ENCODE assay signal across 19 cellular contexts in genomic region chr16:49602201-49603041, GRCh38.
DNase-seq lines count a peak whose midpoint lies in the region; ATAC-seq, FAIRE-seq and TF ChIP-seq lines count a peak whose summit lies in the region.
"Had no signal": no experiment of that assay in that cellular context is flagged by ENCODE, and none has a peak within 500 bp of the region (broad histone marks: within the 10 kb centered on the region; RNA-seq: fewer than 3 reads in every experiment).

No MANE protein-coding gene starts in this region.

- H3K79me2 ChIP-seq in K562 (ENCODE audit: control insufficient read depth, insufficient read depth, low read length): no peaks in the 10 kb centered on the region
- no peaks in the 10 kb centered on the region for H3K79me2 ChIP-seq in MM.1S (ENCODE audit: low read length)

- H3K4me3 ChIP-seq in K562 (no peak overlapping the region), gastrocnemius medialis (peak overlapping the region in 2 of 4 donors; percentile 26 to 32), MM.1S (ENCODE audit: low read length) (no peak overlapping the region)

- H3K9me2 ChIP-seq in MM.1S (replicated peaks; ENCODE audit: insufficient read depth, low read length): no peaks in the 10 kb centered on the region

- peaks cover 40 to 84% of the 10 kb centered on the region in 2 experiments; a peak in 4 of 5 replicates for H3K27me3 ChIP-seq in K562 (ENCODE audit: control insufficient read depth in 2 of 2, insufficient read depth in 2 of 2, low read length in 2 of 2)
- no peaks in the 10 kb centered on the region for H3K27me3 ChIP-seq in gastrocnemius medialis
- H3K27me3 ChIP-seq in MM.1S (replicated peaks; ENCODE audit: insufficient read depth, low read length): no peaks in the 10 kb centered on the region

- peaks cover 17% of the 10 kb centered on the region for H3F3A ChIP-seq in MM.1S (ENCODE audit: insufficient read depth, low read length)

- H3K36me3 ChIP-seq in K562 (ENCODE audit: control insufficient read depth, insufficient read depth, low read length): no peaks in the 10 kb centered on the region
- H3K36me3 ChIP-seq in gastrocnemius medialis: no peaks in the 10 kb centered on the region
- no peaks in the 10 kb centered on the region for H3K36me3 ChIP-seq in MM.1S (replicated peaks; ENCODE audit: insufficient read depth, low read length)

- 12% methylated on average over 28 of the region's 28 CpGs for WGBS in K562 (ENCODE audit: insufficient coverage, low coverage, missing lambda C conversion rate)

- no peak for TF ChIP-seq EP300 in K562 (IDR thresholded peaks at IDR 0.05; ENCODE audit: low read length)

- no peak overlapping the region for H3K4me2 ChIP-seq in K562 (ENCODE audit: insufficient read depth, low read length)
- no peak overlapping the region for H3K4me2 ChIP-seq in MM.1S (ENCODE audit: low read depth, low read length)

- DNase-seq in ELF-1 (ENCODE audit: low read depth, low spot score): peak; percentile 48
- no peak for DNase-seq in K562 (ENCODE audit: extremely low read depth in 1 of 4, low spot score in 3 of 4)
- DNase-seq in left kidney (ENCODE audit: low read depth, low spot score): peak; percentile 95
- DNase-seq in gastrocnemius medialis: no peak
- DNase-seq in MM.1S: no peak
- no peak for DNase-seq in activated naive CD8-positive, alpha-beta T cell treated with anti-CD3 and anti-CD28 coated beads for 36 hours
- no peak for DNase-seq in NCI-H2029 (lab: John Stamatoyannopoulos, UW)
- DNase-seq: activated T-cell treated with anti-CD3 and anti-CD28 coated beads for 4 hours; AML-193; effector CD8-positive, alpha-beta T cell; HFFc6; NCI-H1436 treated with DMSO at 0.1 percent for 48 hours; SHP77; stimulated activated CD4-positive, alpha-beta T cell treated with anti-CD3 and anti-CD28 coated beads, Interleukin-12 subunit alpha, Interleukin-12 subunit beta, amount 100 ng/mL, for 4 hours; T-helper 2 cell had no signal

- ATAC-seq in K562: no peak
- peak; percentile 68 to 74 for ATAC-seq in gastrocnemius medialis
- no peak for ATAC-seq in GM19023 (IDR thresholded peaks at IDR 0.05; ENCODE audit: unreplicated experiment)
- ATAC-seq: activated naive CD4-positive, alpha-beta T cell treated with anti-CD3 and anti-CD28 coated beads, Interleukin-2, amount 50 U/mL, for 72 hours had no signal

- no peak for TF ChIP-seq RAD21 in K562 (CRISPR knock-in tag; conservative IDR thresholded peaks at IDR 0.05 in 1 of 2, IDR thresholded peaks at IDR 0.05 in 1 of 2)

- CTCF ChIA-PET in K562 (lab: Yijun Ruan, JAX; ENCODE audit: low intra/inter-chr PET ratio): no interaction called here

- H4K20me1 ChIP-seq in K562 (replicated peaks; ENCODE audit: control insufficient read depth, insufficient read depth, low read length) (peaks cover 4% of the 10 kb centered on the region; the same call in 1 of the 2 replicates), MM.1S (ENCODE audit: insufficient read depth, low read length) (no peaks in the 10 kb centered on the region)

- POLR2A ChIA-PET in K562 (lab: Yijun Ruan, JAX): no interaction called here

- no peaks in the 10 kb centered on the region for H3K9me1 ChIP-seq in K562 (ENCODE audit: control insufficient read depth, insufficient read depth, low read length)

- no peaks in the 10 kb centered on the region for H3K9me3 ChIP-seq in K562 (replicated peaks; ENCODE audit: control insufficient read depth, insufficient read depth, low read depth, low read length)
- H3K9me3 ChIP-seq in gastrocnemius medialis: no peaks in the 10 kb centered on the region
- H3K9me3 ChIP-seq in MM.1S (replicated peaks; ENCODE audit: insufficient read depth, low read length): no peaks in the 10 kb centered on the region

- BruUV-seq in K562 (replicated peaks; lab: Mats Ljungman, UMichigan): no TSS peak

- intact Hi-C loops in K562 (cut with micrococcal nuclease) (no loop called here), gastrocnemius medialis (cut with DNase I; ENCODE audit: low total_unique reads) (no loop called here)

- in situ Hi-C loops in K562 (cut with MboI): no loop called here
- in situ Hi-C loops in gastrocnemius medialis (cut with MboI; ENCODE audit: low sequenced_read_pairs in 4 of 4): loop anchor here (25.0 kb wide), 1 partner anchor 260 kb away; the partner anchor contains the start of gene ZNF423 (in 4 of the 4)

- no peak for FAIRE-seq in K562 (lab: Jason Lieb, UNC)

- TF ChIP-seq CTCF in K562 (IDR thresholded peaks at IDR 0.05 in 2 of 3, conservative IDR thresholded peaks at IDR 0.05 in 1 of 3; ENCODE audit: insufficient read depth in 2 of 3, low read depth in 1 of 3, low read length in 3 of 3): no peak
- no peak for TF ChIP-seq CTCF in gastrocnemius medialis (IDR thresholded peaks at IDR 0.05 in 4 of 5, conservative IDR thresholded peaks at IDR 0.05 in 1 of 5)
- no peak for TF ChIP-seq CTCF in MM.1S (IDR thresholded peaks at IDR 0.05; ENCODE audit: low read length)

- H3K9me3 Mint-ChIP-seq in activated naive CD8-positive, alpha-beta T cell treated with anti-CD3 and anti-CD28 coated beads for 36 hours: no peaks in the 10 kb centered on the region
- H3K9me3 Mint-ChIP-seq: activated naive CD4-positive, alpha-beta T cell treated with anti-CD3 and anti-CD28 coated beads, Interleukin-2, amount 50 U/mL, for 72 hours; HFFc6; memory B cell; stimulated activated naive CD8-positive, alpha-beta T cell treated with anti-CD3 and anti-CD28 coated beads, Interleukin-15, Interleukin-2, amounts not matched to agents 100 ng/mL and 50 ng/mL, for 24 hours had no signal

- H3K9ac ChIP-seq in K562 (ENCODE audit: insufficient read depth in 1 of 2, low read depth in 2 of 2, low read length in 2 of 2) (no peak overlapping the region), MM.1S (ENCODE audit: low read length) (no peak overlapping the region)

- H3K4me3 Mint-ChIP-seq in activated naive CD8-positive, alpha-beta T cell treated with anti-CD3 and anti-CD28 coated beads for 36 hours: no peak overlapping the region
- H3K4me3 Mint-ChIP-seq: HFFc6; memory B cell; stimulated activated naive CD8-positive, alpha-beta T cell treated with anti-CD3 and anti-CD28 coated beads, Interleukin-15, Interleukin-2, amounts not matched to agents 100 ng/mL and 50 ng/mL, for 24 hours had no signal

- TF ChIP-seq POLR2A in K562 (conservative IDR thresholded peaks at IDR 0.05) (no peak), gastrocnemius medialis (IDR thresholded peaks at IDR 0.05) (no peak)

- no peaks in the 10 kb centered on the region for H3K4me1 ChIP-seq in K562 (replicated peaks in 1 of 2; ENCODE audit: control insufficient read depth in 2 of 2, insufficient read depth in 2 of 2, low read length in 2 of 2)
- H3K4me1 ChIP-seq in gastrocnemius medialis: peaks cover 8 to 9% of the 10 kb centered on the region in 2 donors
- peaks cover 24% of the 10 kb centered on the region for H3K4me1 ChIP-seq in MM.1S (ENCODE audit: low read length)

- no peaks in the 10 kb centered on the region for H3K36me3 Mint-ChIP-seq in activated naive CD8-positive, alpha-beta T cell treated with anti-CD3 and anti-CD28 coated beads for 36 hours
- H3K36me3 Mint-ChIP-seq: activated naive CD4-positive, alpha-beta T cell treated with anti-CD3 and anti-CD28 coated beads, Interleukin-2, amount 50 U/mL, for 72 hours; memory B cell had no signal

- H3K27ac ChIP-seq in K562 (ENCODE audit: extremely low read depth, low read depth, low read length): no peak overlapping the region
- H3K27ac ChIP-seq in gastrocnemius medialis: peak overlapping the region in 1 of 4 donors; percentile 37
- no peak overlapping the region for H3K27ac ChIP-seq in MM.1S (ENCODE audit: low read length)

- no peak overlapping the region for H2AFZ ChIP-seq in K562 (ENCODE audit: low read depth, low read length)
- H2AFZ ChIP-seq in MM.1S (ENCODE audit: low read length): no peak overlapping the region

- H3K27ac Mint-ChIP-seq in activated naive CD8-positive, alpha-beta T cell treated with anti-CD3 and anti-CD28 coated beads for 36 hours: no peak overlapping the region
- H3K27ac Mint-ChIP-seq: activated naive CD4-positive, alpha-beta T cell treated with anti-CD3 and anti-CD28 coated beads, Interleukin-2, amount 50 U/mL, for 72 hours; HFFc6; memory B cell; stimulated activated naive CD8-positive, alpha-beta T cell treated with anti-CD3 and anti-CD28 coated beads, Interleukin-15, Interleukin-2, amounts not matched to agents 100 ng/mL and 50 ng/mL, for 24 hours had no signal

- no peaks in the 10 kb centered on the region for H3K4me1 Mint-ChIP-seq in activated naive CD8-positive, alpha-beta T cell treated with anti-CD3 and anti-CD28 coated beads for 36 hours
- H3K4me1 Mint-ChIP-seq: memory B cell had no signal

- peaks cover 3% of the 10 kb centered on the region for H3K27me3 Mint-ChIP-seq in activated naive CD8-positive, alpha-beta T cell treated with anti-CD3 and anti-CD28 coated beads for 36 hours
- H3K27me3 Mint-ChIP-seq: stimulated activated naive CD8-positive, alpha-beta T cell treated with anti-CD3 and anti-CD28 coated beads, Interleukin-15, Interleukin-2, amounts not matched to agents 100 ng/mL and 50 ng/mL, for 24 hours had no signal

TF ChIP-seq in K562, 482 proteins besides CTCF, POLR2A, EP300 and RAD21 (continues in another document):
- TF ChIP-seq ZBTB49 (CRISPR knock-in tag; IDR thresholded peaks at IDR 0.05; ENCODE audit: borderline replicate concordance) (no peak), ZFP36 (IDR thresholded peaks at IDR 0.05; ENCODE audit: low read depth, low read length, partially characterized antibody) (peak; percentile 69)

Comparison
In these comparisons a context has a peak if more than half of its experiments do, and no peak if none do; other contexts are left out.
1. DNase-seq: peak in ELF-1 (single experiment) and left kidney (single experiment); none in K562 (0 of 4), gastrocnemius medialis (0 of 2), MM.1S (single experiment), activated naive CD8-positive, alpha-beta T cell treated with anti-CD3 and anti-CD28 coated beads for 36 hours (single experiment) and NCI-H2029 (single experiment).
2. ATAC-seq: peak in gastrocnemius medialis (2 of 2); none in K562 (single experiment) and GM19023 (single experiment).